ENCODE assay signal across 26 cellular contexts in the genomic region with DNA sequence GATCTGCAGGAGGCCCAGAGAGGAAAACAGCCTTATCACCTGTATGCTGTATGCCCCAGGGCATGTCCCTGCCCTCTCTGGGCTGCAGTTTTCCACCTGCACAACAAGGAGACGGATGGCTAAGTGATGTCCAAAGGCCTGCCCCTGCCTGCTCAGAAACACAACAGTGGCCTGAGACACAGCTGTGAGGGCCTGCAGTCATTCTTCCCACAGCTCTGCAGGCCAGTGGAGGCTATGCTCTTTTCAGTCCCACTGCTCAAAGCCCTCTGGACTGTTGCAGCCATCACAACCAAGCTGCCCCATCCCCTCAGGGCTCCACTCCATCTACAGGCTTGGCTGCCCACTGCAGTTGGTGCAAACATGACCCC. TPM values are rescaled to one million over a fixed set of nuclear protein-coding genes. Genes with fewer than 3 reads are reported as not detected.
DNase-seq lines count a peak whose midpoint lies in the region; ATAC-seq lines count a peak whose summit lies in the region.
"Had no signal": no experiment of that assay in that cellular context is flagged by ENCODE, and none has a peak within 500 bp of the region (broad histone marks: within the 10 kb centered on the region; RNA-seq: fewer than 3 reads in every experiment).

No MANE protein-coding gene starts in this region.

- peak overlapping the region; percentile 86 to 98 for H3K18ac ChIP-seq in mesenchymal stem cell (ENCODE audit: low read depth in 1 of 2, low read length in 2 of 2)

- peak overlapping the region; percentile 88 for H2BK15ac ChIP-seq in mesenchymal stem cell (ENCODE audit: low read depth, poor library complexity, severe bottlenecking)

- peak overlapping the region; percentile 3 to 91 for H3K4ac ChIP-seq in mesenchymal stem cell (ENCODE audit: low read depth in 1 of 2, low read length in 2 of 2)

- peak overlapping the region; percentile 92 for H4K91ac ChIP-seq in mesenchymal stem cell (ENCODE audit: low read length)

- 82% methylated on average over 1 of the region's 1 CpG for WGBS in mesenchymal stem cell

- peak overlapping the region; percentile 94 for H2BK120ac ChIP-seq in mesenchymal stem cell (ENCODE audit: low read depth, low read length)

- DNase-seq in activated naive CD8-positive, alpha-beta T cell treated with anti-CD3 and anti-CD28 coated beads, Interleukin-2, amount 10 ng/mL, durations not matched to agents 7 days and 5 days = no peak
- no peak for DNase-seq in activated naive CD8-positive, alpha-beta T cell treated with anti-CD3 and anti-CD28 coated beads, Interleukin-2, amount 50 U/mL, for 24 hours
- DNase-seq in activated T-helper 2 cell treated with anti-CD3 and anti-CD28 coated beads, Interferon-gamma antibody, Interleukin-2, Interleukin-4, amounts not matched to agents 10 μg/mL and 5 μg/mL and 100 μg/mL, durations not matched to agents 14 hours and 24 hours and 36 hours (ENCODE audit: low spot score) = no peak
- DNase-seq in mesenchymal stem cell = no peak
- no peak for DNase-seq in effector CD8-positive, alpha-beta T cell (lab: John Stamatoyannopoulos, UW)
- DNase-seq in NCI-H1694 (lab: John Stamatoyannopoulos, UW) = no peak
- DNase-seq in stimulated activated naive CD4-positive, alpha-beta T cell treated with Interleukin-2 at 50 U/mL for 16 hours (lab: John Stamatoyannopoulos, UW) = no peak
- DNase-seq: activated CD4-positive, alpha-beta T cell treated with anti-CD3 and anti-CD28 coated beads, Interleukin-2, amount 50 U/mL, for 4 hours; activated naive CD8-positive, alpha-beta T cell treated with anti-CD3 and anti-CD28 coated beads for 36 hours; activated T-cell treated with anti-CD3 and anti-CD28 coated beads, Interleukin-2, amount 50 U/mL, for 4 hours; cerebellar nuclear complex; effector CD4-positive, alpha-beta T cell; immature natural killer cell; MG63; natural killer cell; NCI-H82; small intestine; stimulated activated CD4-positive, alpha-beta T cell treated with anti-CD3 and anti-CD28 coated beads, Interleukin-2, amount 100 ng/mL, for 24 hours; testis had no signal

- POLR2A ChIA-PET in activated naive CD8-positive, alpha-beta T cell treated with anti-CD3 and anti-CD28 coated beads, Interleukin-2, amount 10 ng/mL, durations not matched to agents 7 days and 5 days (lab: Charles Lee) = interaction anchor here (2.6 kb wide), 1 partner anchor 21 kb away, joined by 16 read pairs; no protein-coding TSS in a partner anchor

- H3K27me3 Mint-ChIP-seq in activated naive CD8-positive, alpha-beta T cell treated with anti-CD3 and anti-CD28 coated beads, Interleukin-2, amount 10 ng/mL, durations not matched to agents 7 days and 5 days = no peaks in the 10 kb centered on the region
- no peaks in the 10 kb centered on the region for H3K27me3 Mint-ChIP-seq in activated naive CD8-positive, alpha-beta T cell treated with anti-CD3 and anti-CD28 coated beads, Interleukin-2, amount 50 U/mL, for 24 hours
- no peaks in the 10 kb centered on the region for H3K27me3 Mint-ChIP-seq in activated T-helper 2 cell treated with anti-CD3 and anti-CD28 coated beads, Interferon-gamma antibody, Interleukin-2, Interleukin-4, amounts not matched to agents 10 μg/mL and 5 μg/mL and 100 μg/mL, durations not matched to agents 14 hours and 24 hours and 36 hours (ENCODE audit: low read depth)
- H3K27me3 Mint-ChIP-seq: activated naive CD8-positive, alpha-beta T cell treated with anti-CD3 and anti-CD28 coated beads for 36 hours had no signal

- no peaks in the 10 kb centered on the region for H3K36me3 ChIP-seq in mesenchymal stem cell (ENCODE audit: control insufficient read depth in 1 of 2, insufficient read depth in 2 of 2, low read depth in 1 of 2, low read length in 2 of 2)
- H3K36me3 ChIP-seq: MG63 had no signal

- H3K9me3 ChIP-seq in mesenchymal stem cell (ENCODE audit: control insufficient read depth, low read length) = no peaks in the 10 kb centered on the region
- H3K9me3 ChIP-seq: MG63, testis had no signal

- H3K9ac ChIP-seq in mesenchymal stem cell (ENCODE audit: low read length) = no peak overlapping the region

- no peak overlapping the region for H3K27ac ChIP-seq in mesenchymal stem cell (ENCODE audit: low read length, poor library complexity, severe bottlenecking)
- H3K27ac ChIP-seq: testis had no signal

- peak overlapping the region; percentile 92 for H4K8ac ChIP-seq in mesenchymal stem cell (ENCODE audit: low read length)

- no peak overlapping the region for H3K4me2 ChIP-seq in mesenchymal stem cell (ENCODE audit: low read length, poor library complexity, severe bottlenecking)

- H3K14ac ChIP-seq in mesenchymal stem cell (ENCODE audit: low read length in 2 of 2) = peak overlapping the region in 1 of 2 experiments; percentile 56

- peaks cover 7% of the 10 kb centered on the region for H3K4me1 ChIP-seq in mesenchymal stem cell (ENCODE audit: control insufficient read depth, insufficient read depth, low read depth, low read length)

- H2AFZ ChIP-seq in mesenchymal stem cell (ENCODE audit: low read depth, low read length) = no peak overlapping the region

- ATAC-seq in activated naive CD8-positive, alpha-beta T cell treated with anti-CD3 and anti-CD28 coated beads, Interleukin-2, amount 10 ng/mL, durations not matched to agents 7 days and 5 days (ENCODE audit: low read depth) = no peak
- ATAC-seq in activated naive CD8-positive, alpha-beta T cell treated with anti-CD3 and anti-CD28 coated beads, Interleukin-2, amount 50 U/mL, for 24 hours = no peak
- ATAC-seq: activated T-cell treated with anti-CD3 and anti-CD28 coated beads, Interleukin-2, amount 50 U/mL, for 4 hours; WTC11 had no signal

- intact Hi-C loops in activated T-helper 2 cell treated with anti-CD3 and anti-CD28 coated beads, Interferon-gamma antibody, Interleukin-2, Interleukin-4, amounts not matched to agents 10 μg/mL and 5 μg/mL and 100 μg/mL, durations not matched to agents 14 hours and 24 hours and 36 hours (cut with micrococcal nuclease) = loop anchor here (2.0 kb wide), 1 partner anchor 22 kb away; no protein-coding TSS in a partner anchor

- peak overlapping the region; percentile 24 to 100 for H2BK12ac ChIP-seq in mesenchymal stem cell (ENCODE audit: low read length in 2 of 2)

- no peak overlapping the region for H3K4me3 Mint-ChIP-seq in activated naive CD8-positive, alpha-beta T cell treated with anti-CD3 and anti-CD28 coated beads, Interleukin-2, amount 10 ng/mL, durations not matched to agents 7 days and 5 days
- no peak overlapping the region for H3K4me3 Mint-ChIP-seq in activated naive CD8-positive, alpha-beta T cell treated with anti-CD3 and anti-CD28 coated beads, Interleukin-2, amount 50 U/mL, for 24 hours
- no peak overlapping the region for H3K4me3 Mint-ChIP-seq in activated T-helper 2 cell treated with anti-CD3 and anti-CD28 coated beads, Interferon-gamma antibody, Interleukin-2, Interleukin-4, amounts not matched to agents 10 μg/mL and 5 μg/mL and 100 μg/mL, durations not matched to agents 14 hours and 24 hours and 36 hours (ENCODE audit: low read depth)
- H3K4me3 Mint-ChIP-seq: activated naive CD8-positive, alpha-beta T cell treated with anti-CD3 and anti-CD28 coated beads for 36 hours; activated T-cell treated with anti-CD3 and anti-CD28 coated beads, Interleukin-2, amount 50 U/mL, for 4 hours; immature natural killer cell; mesothelial cell of epicardium; natural killer cell; WTC11 had no signal

- H3K27me3 ChIP-seq in mesenchymal stem cell (ENCODE audit: control insufficient read depth in 1 of 2, insufficient read depth in 1 of 2, low read length in 2 of 2) = no peaks in the 10 kb centered on the region
- H3K27me3 ChIP-seq: MG63, testis had no signal

- no peaks in the 10 kb centered on the region for H3K79me1 ChIP-seq in mesenchymal stem cell (replicated peaks; ENCODE audit: low read length, poor library complexity, severe bottlenecking)

- H3K27ac Mint-ChIP-seq in activated naive CD8-positive, alpha-beta T cell treated with anti-CD3 and anti-CD28 coated beads, Interleukin-2, amount 10 ng/mL, durations not matched to agents 7 days and 5 days = peak overlapping the region; percentile 74
- H3K27ac Mint-ChIP-seq in activated naive CD8-positive, alpha-beta T cell treated with anti-CD3 and anti-CD28 coated beads, Interleukin-2, amount 50 U/mL, for 24 hours = no peak overlapping the region
- H3K27ac Mint-ChIP-seq in activated T-helper 2 cell treated with anti-CD3 and anti-CD28 coated beads, Interferon-gamma antibody, Interleukin-2, Interleukin-4, amounts not matched to agents 10 μg/mL and 5 μg/mL and 100 μg/mL, durations not matched to agents 14 hours and 24 hours and 36 hours = peak overlapping the region; percentile 74
- H3K27ac Mint-ChIP-seq: activated naive CD8-positive, alpha-beta T cell treated with anti-CD3 and anti-CD28 coated beads for 36 hours; immature natural killer cell; mesothelial cell of epicardium; natural killer cell; WTC11 had no signal

- H3K4me3 ChIP-seq in mesenchymal stem cell (ENCODE audit: insufficient read depth in 1 of 2, low read depth in 1 of 2, low read length in 2 of 2) = no peak overlapping the region
- H3K4me3 ChIP-seq: MG63, testis had no signal

- peaks cover 34% of the 10 kb centered on the region for H3K4me1 Mint-ChIP-seq in activated naive CD8-positive, alpha-beta T cell treated with anti-CD3 and anti-CD28 coated beads, Interleukin-2, amount 10 ng/mL, durations not matched to agents 7 days and 5 days
- peaks cover 16% of the 10 kb centered on the region for H3K4me1 Mint-ChIP-seq in activated naive CD8-positive, alpha-beta T cell treated with anti-CD3 and anti-CD28 coated beads, Interleukin-2, amount 50 U/mL, for 24 hours
- peaks cover 34% of the 10 kb centered on the region for H3K4me1 Mint-ChIP-seq in activated T-helper 2 cell treated with anti-CD3 and anti-CD28 coated beads, Interferon-gamma antibody, Interleukin-2, Interleukin-4, amounts not matched to agents 10 μg/mL and 5 μg/mL and 100 μg/mL, durations not matched to agents 14 hours and 24 hours and 36 hours (ENCODE audit: low read depth)
- H3K4me1 Mint-ChIP-seq: WTC11 had no signal

- no peaks in the 10 kb centered on the region for H3K9me3 Mint-ChIP-seq in activated naive CD8-positive, alpha-beta T cell treated with anti-CD3 and anti-CD28 coated beads, Interleukin-2, amount 10 ng/mL, durations not matched to agents 7 days and 5 days
- no peaks in the 10 kb centered on the region for H3K9me3 Mint-ChIP-seq in activated naive CD8-positive, alpha-beta T cell treated with anti-CD3 and anti-CD28 coated beads, Interleukin-2, amount 50 U/mL, for 24 hours
- H3K9me3 Mint-ChIP-seq in activated T-helper 2 cell treated with anti-CD3 and anti-CD28 coated beads, Interferon-gamma antibody, Interleukin-2, Interleukin-4, amounts not matched to agents 10 μg/mL and 5 μg/mL and 100 μg/mL, durations not matched to agents 14 hours and 24 hours and 36 hours = no peaks in the 10 kb centered on the region
- H3K9me3 Mint-ChIP-seq: activated naive CD8-positive, alpha-beta T cell treated with anti-CD3 and anti-CD28 coated beads for 36 hours; activated T-cell treated with anti-CD3 and anti-CD28 coated beads, Interleukin-2, amount 50 U/mL, for 4 hours; immature natural killer cell; mesothelial cell of epicardium; natural killer cell; WTC11 had no signal

- peak overlapping the region in 1 of 2 experiments; percentile 29 for H3K23ac ChIP-seq in mesenchymal stem cell (ENCODE audit: low read length in 2 of 2)

- peak overlapping the region; percentile 1 for H2AK5ac ChIP-seq in mesenchymal stem cell (ENCODE audit: low read length, severe bottlenecking)

- H3K36me3 Mint-ChIP-seq in activated naive CD8-positive, alpha-beta T cell treated with anti-CD3 and anti-CD28 coated beads, Interleukin-2, amount 10 ng/mL, durations not matched to agents 7 days and 5 days = no peaks in the 10 kb centered on the region
- no peaks in the 10 kb centered on the region for H3K36me3 Mint-ChIP-seq in activated naive CD8-positive, alpha-beta T cell treated with anti-CD3 and anti-CD28 coated beads, Interleukin-2, amount 50 U/mL, for 24 hours (ENCODE audit: low read depth)
- no peaks in the 10 kb centered on the region for H3K36me3 Mint-ChIP-seq in activated T-helper 2 cell treated with anti-CD3 and anti-CD28 coated beads, Interferon-gamma antibody, Interleukin-2, Interleukin-4, amounts not matched to agents 10 μg/mL and 5 μg/mL and 100 μg/mL, durations not matched to agents 14 hours and 24 hours and 36 hours (ENCODE audit: low read depth)
- H3K36me3 Mint-ChIP-seq: activated naive CD8-positive, alpha-beta T cell treated with anti-CD3 and anti-CD28 coated beads for 36 hours; mesothelial cell of epicardium; natural killer cell; WTC11 had no signal

- no peak overlapping the region for H2BK5ac ChIP-seq in mesenchymal stem cell (ENCODE audit: low read depth, low read length, poor library complexity, severe bottlenecking)

RNA-seq across cellular contexts. Expression of gene TBC1D2B, which starts 5.2 kb away (rescaled TPM):
- total RNA-seq in activated naive CD8-positive, alpha-beta T cell treated with anti-CD3 and anti-CD28 coated beads, Interleukin-2, amount 10 ng/mL, durations not matched to agents 7 days and 5 days = 100 to 1,000 TPM; 123 to 125 TPM
- 55.0 and 63.5 TPM in 2 replicates for total RNA-seq in activated T-helper 2 cell treated with anti-CD3 and anti-CD28 coated beads, Interferon-gamma antibody, Interleukin-2, Interleukin-4, amounts not matched to agents 10 μg/mL and 5 μg/mL and 100 μg/mL, durations not matched to agents 14 hours and 24 hours and 36 hours
- 43.1 TPM for polyA plus RNA-seq in mesenchymal stem cell (2013, experiment 1 of 2)
- polyA plus RNA-seq in mesenchymal stem cell (2013, experiment 2 of 2) = 41.2 TPM

RNA-seq across cellular contexts. Expression of gene SH2D7, which starts 9.6 kb away (rescaled TPM):
- under 1 TPM in 1 of 2 experiments, not detected in 1; 0.11 TPM for total RNA-seq in activated naive CD8-positive, alpha-beta T cell treated with anti-CD3 and anti-CD28 coated beads, Interleukin-2, amount 10 ng/mL, durations not matched to agents 7 days and 5 days
- total RNA-seq in activated T-helper 2 cell treated with anti-CD3 and anti-CD28 coated beads, Interferon-gamma antibody, Interleukin-2, Interleukin-4, amounts not matched to agents 10 μg/mL and 5 μg/mL and 100 μg/mL, durations not matched to agents 14 hours and 24 hours and 36 hours = not detected in 2 replicates
- polyA plus RNA-seq in mesenchymal stem cell (2013, experiment 1 of 2) = 0.01 TPM
- 0.01 TPM for polyA plus RNA-seq in mesenchymal stem cell (2013, experiment 2 of 2)
- total RNA-seq: activated naive CD8-positive, alpha-beta T cell treated with anti-CD3 and anti-CD28 coated beads for 36 hours; activated T-cell treated with anti-CD3 and anti-CD28 coated beads, Interleukin-2, amount 50 U/mL, for 4 hours; epithelial cell of proximal tubule; mesothelial cell of epicardium; natural killer cell; osteocyte; renal cortical epithelial cell; Right ventricle myocardium inferior; WTC11 had no signal
- polyA plus RNA-seq: AG04450, immature natural killer cell had no signal

RNA-seq across cellular contexts. Expression of gene CIB2, which starts 48.5 kb away (rescaled TPM):
- total RNA-seq in activated naive CD8-positive, alpha-beta T cell treated with anti-CD3 and anti-CD28 coated beads, Interleukin-2, amount 10 ng/mL, durations not matched to agents 7 days and 5 days = 1 to 10 TPM in 1 of 2 experiments, under 1 TPM in 1; 0.88 to 1.5 TPM
- 1.8 and 2.2 TPM in 2 replicates for total RNA-seq in activated T-helper 2 cell treated with anti-CD3 and anti-CD28 coated beads, Interferon-gamma antibody, Interleukin-2, Interleukin-4, amounts not matched to agents 10 μg/mL and 5 μg/mL and 100 μg/mL, durations not matched to agents 14 hours and 24 hours and 36 hours
- polyA plus RNA-seq in mesenchymal stem cell (2013, experiment 1 of 2) = 23.7 TPM
- 21.9 TPM for polyA plus RNA-seq in mesenchymal stem cell (2013, experiment 2 of 2)
